In the genomic region with DNA sequence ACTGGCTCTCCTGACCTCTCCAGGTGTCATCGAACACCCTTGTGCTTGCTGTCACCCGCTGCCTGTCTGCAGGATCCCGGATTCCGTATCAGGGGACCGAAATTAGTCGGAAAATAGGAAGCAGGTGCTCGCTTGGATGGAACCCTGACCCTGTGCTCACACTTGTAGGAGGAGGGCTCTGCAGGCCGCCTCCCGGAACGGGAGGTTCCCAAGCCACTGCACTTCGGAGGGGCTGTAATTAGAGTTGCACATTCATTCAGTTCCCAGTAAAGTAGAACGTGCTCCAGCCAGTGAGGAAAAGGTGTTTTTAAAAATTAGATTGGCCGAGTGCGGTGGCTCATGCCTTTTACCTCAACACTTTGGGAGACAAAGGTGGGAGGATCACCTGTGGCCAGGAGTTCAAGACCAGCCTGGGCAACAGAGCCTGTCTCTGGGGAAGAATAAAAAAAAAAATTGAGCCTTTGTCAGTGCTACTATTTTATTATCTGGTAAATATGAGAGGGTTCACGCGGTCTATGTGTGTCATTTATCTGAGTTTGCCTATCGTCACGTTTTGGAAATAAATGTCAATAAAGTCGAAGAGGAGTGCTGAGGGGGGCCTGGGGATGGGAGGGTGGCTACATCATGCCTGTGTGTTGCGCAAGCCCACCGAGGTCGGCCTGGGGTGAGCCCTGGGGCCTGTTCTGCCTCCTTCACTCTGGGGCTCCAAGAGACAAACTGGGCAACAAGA, we compare ENCODE assay signal across 1 cellular context.
TF ChIP-seq lines count a peak whose summit lies in the region.

No MANE protein-coding gene starts in this region.

TF ChIP-seq in HepG2, 621 proteins besides CTCF, POLR2A, EP300 and RAD21 (continued from another document and continues in another):
- TF ChIP-seq, protein P1, sequence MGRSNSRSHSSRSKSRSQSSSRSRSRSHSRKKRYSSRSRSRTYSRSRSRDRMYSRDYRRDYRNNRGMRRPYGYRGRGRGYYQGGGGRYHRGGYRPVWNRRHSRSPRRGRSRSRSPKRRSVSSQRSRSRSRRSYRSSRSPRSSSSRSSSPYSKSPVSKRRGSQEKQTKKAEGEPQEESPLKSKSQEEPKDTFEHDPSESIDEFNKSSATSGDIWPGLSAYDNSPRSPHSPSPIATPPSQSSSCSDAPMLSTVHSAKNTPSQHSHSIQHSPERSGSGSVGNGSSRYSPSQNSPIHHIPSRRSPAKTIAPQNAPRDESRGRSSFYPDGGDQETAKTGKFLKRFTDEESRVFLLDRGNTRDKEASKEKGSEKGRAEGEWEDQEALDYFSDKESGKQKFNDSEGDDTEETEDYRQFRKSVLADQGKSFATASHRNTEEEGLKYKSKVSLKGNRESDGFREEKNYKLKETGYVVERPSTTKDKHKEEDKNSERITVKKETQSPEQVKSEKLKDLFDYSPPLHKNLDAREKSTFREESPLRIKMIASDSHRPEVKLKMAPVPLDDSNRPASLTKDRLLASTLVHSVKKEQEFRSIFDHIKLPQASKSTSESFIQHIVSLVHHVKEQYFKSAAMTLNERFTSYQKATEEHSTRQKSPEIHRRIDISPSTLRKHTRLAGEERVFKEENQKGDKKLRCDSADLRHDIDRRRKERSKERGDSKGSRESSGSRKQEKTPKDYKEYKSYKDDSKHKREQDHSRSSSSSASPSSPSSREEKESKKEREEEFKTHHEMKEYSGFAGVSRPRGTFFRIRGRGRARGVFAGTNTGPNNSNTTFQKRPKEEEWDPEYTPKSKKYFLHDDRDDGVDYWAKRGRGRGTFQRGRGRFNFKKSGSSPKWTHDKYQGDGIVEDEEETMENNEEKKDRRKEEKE (IDR thresholded peaks at IDR 0.05), result no peak
- TF ChIP-seq JUNB (CRISPR knock-in tag; IDR thresholded peaks at IDR 0.05; ENCODE audit: borderline replicate concordance) (no peak), MTA1 (CRISPR knock-in tag; IDR thresholded peaks at IDR 0.05; ENCODE audit: borderline replicate concordance) (peak; percentile 85), PAWR (CRISPR knock-in tag; IDR thresholded peaks at IDR 0.05; ENCODE audit: borderline replicate concordance) (0 out of 2 replicates have a peak, but pooled peaks have one; percentile 64), ZFP36L1 (CRISPR knock-in tag; IDR thresholded peaks at IDR 0.05) (peak; percentile 81; the same call in 1 of the 2 replicates), ZNF546 (CRISPR knock-in tag; conservative IDR thresholded peaks at IDR 0.05) (no peak; the same call in 1 of the 2 replicates), THYN1 (CRISPR knock-in tag; IDR thresholded peaks at IDR 0.05; ENCODE audit: borderline replicate concordance, low read depth) (peak; percentile 98; the same call in 1 of the 2 replicates), NBN (conservative IDR thresholded peaks at IDR 0.05) (no peak), ZSCAN20 (CRISPR knock-in tag; IDR thresholded peaks at IDR 0.05; ENCODE audit: borderline replicate concordance) (peak; percentile 95), ZSCAN12 (CRISPR knock-in tag; IDR thresholded peaks at IDR 0.05) (peak; percentile 47; the same call in 1 of the 2 replicates), NR1H2 (CRISPR knock-in tag; IDR thresholded peaks at IDR 0.05; ENCODE audit: borderline replicate concordance, low read depth) (no peak), SETDB1 (CRISPR knock-in tag; IDR thresholded peaks at IDR 0.05; ENCODE audit: borderline replicate concordance) (no peak), IRX3 (CRISPR knock-in tag; IDR thresholded peaks at IDR 0.05; ENCODE audit: borderline replicate concordance, low read depth) (no peak; the same call in none of the 2 replicates), ELF3 (CRISPR knock-in tag; IDR thresholded peaks at IDR 0.05) (peak; percentile 90), POGZ (CRISPR knock-in tag; IDR thresholded peaks at IDR 0.05) (peak; percentile 88), FOXM1 (CRISPR knock-in tag; IDR thresholded peaks at IDR 0.05) (peak; percentile 71; the same call in 1 of the 2 replicates), ZNF776 (CRISPR knock-in tag; IDR thresholded peaks at IDR 0.05) (no peak), PCBP1 (IDR thresholded peaks at IDR 0.05; ENCODE audit: borderline replicate concordance, low read depth, low read length) (no peak), SIX1 (CRISPR knock-in tag; IDR thresholded peaks at IDR 0.05; ENCODE audit: borderline replicate concordance) (peak; percentile 60; the same call in 1 of the 2 replicates), SNAPC2 (CRISPR knock-in tag; IDR thresholded peaks at IDR 0.05) (peak; percentile 96), ZKSCAN8 (CRISPR knock-in tag; IDR thresholded peaks at IDR 0.05; ENCODE audit: borderline replicate concordance) (peak; percentile 95; the same call in 1 of the 2 replicates), ZHX1 (CRISPR knock-in tag; IDR thresholded peaks at IDR 0.05; ENCODE audit: low read depth) (peak; percentile 66; the same call in 1 of the 2 replicates), ARHGAP35 (CRISPR knock-in tag; IDR thresholded peaks at IDR 0.05; ENCODE audit: borderline replicate concordance) (peak; percentile 86), TMF1 (CRISPR knock-in tag; IDR thresholded peaks at IDR 0.05; ENCODE audit: low read depth) (peak; percentile 91), ZEB1 (IDR thresholded peaks at IDR 0.05; ENCODE audit: insufficient replicate concordance, low read depth) (peak; percentile 91), ZBTB49 (CRISPR knock-in tag; IDR thresholded peaks at IDR 0.05; ENCODE audit: borderline replicate concordance) (peak; percentile 86; the same call in 1 of the 2 replicates), ZNF207 (IDR thresholded peaks at IDR 0.05; ENCODE audit: borderline replicate concordance) (no peak), ZNF547 (CRISPR knock-in tag; IDR thresholded peaks at IDR 0.05) (peak; percentile 95; the same call in 1 of the 2 replicates), ISX (CRISPR knock-in tag; conservative IDR thresholded peaks at IDR 0.05) (peak; percentile 31; the same call in 1 of the 2 replicates), TRIM24 (CRISPR knock-in tag; IDR thresholded peaks at IDR 0.05) (0 out of 2 replicates have a peak, but pooled peaks have one; percentile 33), ELF4 (CRISPR knock-in tag; IDR thresholded peaks at IDR 0.05; ENCODE audit: borderline replicate concordance) (peak; percentile 64; the same call in 1 of the 2 replicates), SP1 (IDR thresholded peaks at IDR 0.05) (no peak), SP1 (CRISPR knock-in tag; IDR thresholded peaks at IDR 0.05) (peak; percentile 97), RFX3 (CRISPR knock-in tag; IDR thresholded peaks at IDR 0.05) (no peak; the same call in 1 of the 2 replicates)
- TF ChIP-seq, protein P2, sequence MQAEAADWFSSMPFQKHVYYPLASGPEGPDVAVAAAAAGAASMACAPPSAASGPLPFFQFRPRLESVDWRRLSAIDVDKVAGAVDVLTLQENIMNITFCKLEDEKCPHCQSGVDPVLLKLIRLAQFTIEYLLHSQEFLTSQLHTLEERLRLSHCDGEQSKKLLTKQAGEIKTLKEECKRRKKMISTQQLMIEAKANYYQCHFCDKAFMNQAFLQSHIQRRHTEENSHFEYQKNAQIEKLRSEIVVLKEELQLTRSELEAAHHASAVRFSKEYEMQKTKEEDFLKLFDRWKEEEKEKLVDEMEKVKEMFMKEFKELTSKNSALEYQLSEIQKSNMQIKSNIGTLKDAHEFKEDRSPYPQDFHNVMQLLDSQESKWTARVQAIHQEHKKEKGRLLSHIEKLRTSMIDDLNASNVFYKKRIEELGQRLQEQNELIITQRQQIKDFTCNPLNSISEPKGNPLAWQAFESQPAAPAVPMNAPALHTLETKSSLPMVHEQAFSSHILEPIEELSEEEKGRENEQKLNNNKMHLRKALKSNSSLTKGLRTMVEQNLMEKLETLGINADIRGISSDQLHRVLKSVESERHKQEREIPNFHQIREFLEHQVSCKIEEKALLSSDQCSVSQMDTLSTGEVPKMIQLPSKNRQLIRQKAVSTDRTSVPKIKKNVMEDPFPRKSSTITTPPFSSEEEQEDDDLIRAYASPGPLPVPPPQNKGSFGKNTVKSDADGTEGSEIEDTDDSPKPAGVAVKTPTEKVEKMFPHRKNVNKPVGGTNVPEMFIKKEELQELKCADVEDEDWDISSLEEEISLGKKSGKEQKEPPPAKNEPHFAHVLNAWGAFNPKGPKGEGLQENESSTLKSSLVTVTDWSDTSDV (CRISPR knock-in tag; IDR thresholded peaks at IDR 0.05), result no peak
- TF ChIP-seq, protein P3, sequence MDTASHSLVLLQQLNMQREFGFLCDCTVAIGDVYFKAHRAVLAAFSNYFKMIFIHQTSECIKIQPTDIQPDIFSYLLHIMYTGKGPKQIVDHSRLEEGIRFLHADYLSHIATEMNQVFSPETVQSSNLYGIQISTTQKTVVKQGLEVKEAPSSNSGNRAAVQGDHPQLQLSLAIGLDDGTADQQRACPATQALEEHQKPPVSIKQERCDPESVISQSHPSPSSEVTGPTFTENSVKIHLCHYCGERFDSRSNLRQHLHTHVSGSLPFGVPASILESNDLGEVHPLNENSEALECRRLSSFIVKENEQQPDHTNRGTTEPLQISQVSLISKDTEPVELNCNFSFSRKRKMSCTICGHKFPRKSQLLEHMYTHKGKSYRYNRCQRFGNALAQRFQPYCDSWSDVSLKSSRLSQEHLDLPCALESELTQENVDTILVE (CRISPR knock-in tag; IDR thresholded peaks at IDR 0.05), result peak; percentile 99
- TF ChIP-seq, protein P4, sequence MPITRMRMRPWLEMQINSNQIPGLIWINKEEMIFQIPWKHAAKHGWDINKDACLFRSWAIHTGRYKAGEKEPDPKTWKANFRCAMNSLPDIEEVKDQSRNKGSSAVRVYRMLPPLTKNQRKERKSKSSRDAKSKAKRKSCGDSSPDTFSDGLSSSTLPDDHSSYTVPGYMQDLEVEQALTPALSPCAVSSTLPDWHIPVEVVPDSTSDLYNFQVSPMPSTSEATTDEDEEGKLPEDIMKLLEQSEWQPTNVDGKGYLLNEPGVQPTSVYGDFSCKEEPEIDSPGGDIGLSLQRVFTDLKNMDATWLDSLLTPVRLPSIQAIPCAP (CRISPR knock-in tag; IDR thresholded peaks at IDR 0.05; ENCODE audit: low read depth), result no peak
- TF ChIP-seq, protein P5, sequence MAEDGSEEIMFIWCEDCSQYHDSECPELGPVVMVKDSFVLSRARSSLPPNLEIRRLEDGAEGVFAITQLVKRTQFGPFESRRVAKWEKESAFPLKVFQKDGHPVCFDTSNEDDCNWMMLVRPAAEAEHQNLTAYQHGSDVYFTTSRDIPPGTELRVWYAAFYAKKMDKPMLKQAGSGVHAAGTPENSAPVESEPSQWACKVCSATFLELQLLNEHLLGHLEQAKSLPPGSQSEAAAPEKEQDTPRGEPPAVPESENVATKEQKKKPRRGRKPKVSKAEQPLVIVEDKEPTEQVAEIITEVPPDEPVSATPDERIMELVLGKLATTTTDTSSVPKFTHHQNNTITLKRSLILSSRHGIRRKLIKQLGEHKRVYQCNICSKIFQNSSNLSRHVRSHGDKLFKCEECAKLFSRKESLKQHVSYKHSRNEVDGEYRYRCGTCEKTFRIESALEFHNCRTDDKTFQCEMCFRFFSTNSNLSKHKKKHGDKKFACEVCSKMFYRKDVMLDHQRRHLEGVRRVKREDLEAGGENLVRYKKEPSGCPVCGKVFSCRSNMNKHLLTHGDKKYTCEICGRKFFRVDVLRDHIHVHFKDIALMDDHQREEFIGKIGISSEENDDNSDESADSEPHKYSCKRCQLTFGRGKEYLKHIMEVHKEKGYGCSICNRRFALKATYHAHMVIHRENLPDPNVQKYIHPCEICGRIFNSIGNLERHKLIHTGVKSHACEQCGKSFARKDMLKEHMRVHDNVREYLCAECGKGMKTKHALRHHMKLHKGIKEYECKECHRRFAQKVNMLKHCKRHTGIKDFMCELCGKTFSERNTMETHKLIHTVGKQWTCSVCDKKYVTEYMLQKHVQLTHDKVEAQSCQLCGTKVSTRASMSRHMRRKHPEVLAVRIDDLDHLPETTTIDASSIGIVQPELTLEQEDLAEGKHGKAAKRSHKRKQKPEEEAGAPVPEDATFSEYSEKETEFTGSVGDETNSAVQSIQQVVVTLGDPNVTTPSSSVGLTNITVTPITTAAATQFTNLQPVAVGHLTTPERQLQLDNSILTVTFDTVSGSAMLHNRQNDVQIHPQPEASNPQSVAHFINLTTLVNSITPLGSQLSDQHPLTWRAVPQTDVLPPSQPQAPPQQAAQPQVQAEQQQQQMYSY (CRISPR knock-in tag; IDR thresholded peaks at IDR 0.05), result no peak
